24 cellular contexts compared by ENCODE assay signal in the genomic region with DNA sequence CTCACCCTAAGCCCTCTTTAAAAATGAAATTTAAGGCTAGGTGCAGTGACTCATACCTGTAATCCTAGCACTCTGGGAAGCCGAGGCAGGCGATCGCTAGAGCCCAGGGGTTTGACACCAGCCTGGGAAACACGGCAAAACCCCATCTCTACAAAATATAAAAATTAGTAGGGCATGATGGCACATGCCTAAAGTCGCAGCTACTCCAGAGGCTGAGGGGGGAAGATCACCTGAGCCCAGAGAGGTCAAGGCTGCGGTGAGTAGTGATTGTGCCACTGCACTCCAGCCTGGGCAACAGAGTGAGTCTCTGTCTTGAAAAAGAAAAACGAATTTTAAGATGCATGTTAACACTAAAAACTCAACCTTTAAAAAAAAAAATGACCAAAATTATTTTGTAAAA.
"Had no signal": no experiment of that assay in that cellular context is flagged by ENCODE, and none has a peak within 500 bp of the region (broad histone marks: within the 10 kb centered on the region; RNA-seq: fewer than 3 reads in every experiment).

No MANE protein-coding gene starts in this region.

- H3K27me3 ChIP-seq: Peyer's patch, SJSA1 had no signal

- H3K4me3 ChIP-seq: K562, PC-9, Peyer's patch, SJSA1 had no signal

- H3K9me3 ChIP-seq: Peyer's patch, SJSA1, SK-N-SH had no signal

- H3K4me1 ChIP-seq: Peyer's patch, SJSA1 had no signal

- DNase-seq: Kasumi-1, MM.1S, NCI-H1092 treated with DMSO at 0.1 percent for 48 hours, NCI-H1436, NCI-H187, NCI-H2029, NCI-H2081 treated with DMSO at 0.1 percent for 48 hours, NCI-H2171, NCI-H226, NCI-H446, NCI-H510A, NCI-H524 treated with DMSO at 0.1 percent for 48 hours, NCI-H69, NCI-H774, PC-9, Peyer's patch, Right ventricle myocardium superior, SIG-M5, SK-N-SH, SW 1271, T-cell had no signal

- ATAC-seq: K562, T-cell had no signal

- H3K27ac ChIP-seq: KMS-11, PC-9, Peyer's patch, SJSA1 had no signal
